ENCODE assay signal across 14 cellular contexts in the genomic region with DNA sequence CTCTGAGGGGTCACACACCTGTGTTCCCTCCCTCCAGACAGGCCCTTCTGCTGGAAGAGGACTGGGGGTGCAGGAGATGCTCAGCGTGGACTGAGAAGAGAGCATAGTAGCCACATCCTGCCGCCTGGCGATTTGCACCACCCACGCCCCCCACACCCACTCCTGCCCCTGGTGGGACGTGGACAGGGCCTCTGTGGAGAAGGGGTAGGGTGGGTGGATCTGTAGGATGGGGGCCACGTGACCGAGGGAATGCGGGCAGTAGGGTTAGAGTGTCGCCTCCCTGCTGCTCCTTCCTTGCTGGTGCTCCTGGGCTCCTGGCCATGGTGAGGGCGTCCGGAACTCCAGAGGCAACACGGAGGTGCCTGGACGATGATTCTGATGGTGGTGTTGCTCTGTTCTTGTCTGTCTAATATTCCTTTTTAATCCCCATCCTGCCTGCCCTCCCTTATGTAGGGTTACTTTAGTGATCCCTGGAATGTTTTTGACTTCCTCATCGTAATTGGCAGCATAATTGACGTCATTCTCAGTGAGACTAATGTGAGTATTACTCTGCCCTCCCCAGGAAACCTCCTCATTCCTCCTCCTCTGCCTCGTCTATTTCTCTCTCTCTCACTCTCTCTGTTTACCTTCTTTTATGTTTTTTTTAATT.
"Had no signal": no experiment of that assay in that cellular context is flagged by ENCODE, and none has a peak within 500 bp of the region (broad histone marks: within the 10 kb centered on the region; RNA-seq: fewer than 3 reads in every experiment).

No MANE protein-coding gene starts in this region.

- H3K4me3 Mint-ChIP-seq: activated CD4-positive, alpha-beta T cell treated with anti-CD3 and anti-CD28 coated beads for 36 hours; activated naive CD4-positive, alpha-beta T cell treated with anti-CD3 and anti-CD28 coated beads, Interleukin-2, amount 50 U/mL, for 24 hours; effector memory CD8-positive, alpha-beta T cell; T-helper 2 cell treated with Interferon-gamma antibody and Interleukin-4, amounts not matched to agents 5 μg/mL and 100 μg/mL, for 36 hours had no signal

- H3K27me3 ChIP-seq: hepatocyte, right atrium auricular region had no signal

- H2AFZ ChIP-seq: hepatocyte had no signal

- DNase-seq: activated CD4-positive, alpha-beta T cell treated with anti-CD3 and anti-CD28 coated beads for 36 hours; activated CD4-positive, alpha-beta T cell treated with anti-CD3 and anti-CD28 coated beads, Interleukin-2, amount 50 U/mL, for 48 hours; activated gamma-delta T cell; effector memory CD8-positive, alpha-beta T cell; esophagus squamous epithelium; midbrain; stimulated activated CD4-positive, alpha-beta T cell treated with anti-CD3 and anti-CD28 coated beads, Interleukin-4, amount 100 ng/mL, for 1 hour had no signal

- H3K36me3 ChIP-seq: esophagus squamous epithelium, prostate gland had no signal

- H3K9me3 Mint-ChIP-seq: activated naive CD4-positive, alpha-beta T cell treated with anti-CD3 and anti-CD28 coated beads, Interleukin-2, amount 50 U/mL, for 24 hours; effector memory CD8-positive, alpha-beta T cell; T-helper 2 cell treated with Interferon-gamma antibody and Interleukin-4, amounts not matched to agents 5 μg/mL and 100 μg/mL, for 36 hours had no signal

- H3K27ac ChIP-seq: hepatocyte, prostate gland, skin epidermis had no signal

- H3K9me3 ChIP-seq: esophagus squamous epithelium, prostate gland, right atrium auricular region, thoracic aorta had no signal

- H3K27ac Mint-ChIP-seq: activated CD4-positive, alpha-beta T cell treated with anti-CD3 and anti-CD28 coated beads for 36 hours; effector memory CD8-positive, alpha-beta T cell; T-helper 2 cell treated with Interferon-gamma antibody and Interleukin-4, amounts not matched to agents 5 μg/mL and 100 μg/mL, for 36 hours had no signal

- H3K36me3 Mint-ChIP-seq: activated naive CD4-positive, alpha-beta T cell treated with anti-CD3 and anti-CD28 coated beads, Interleukin-2, amount 50 U/mL, for 24 hours had no signal

- ATAC-seq: activated CD4-positive, alpha-beta T cell treated with anti-CD3 and anti-CD28 coated beads for 36 hours; effector memory CD8-positive, alpha-beta T cell had no signal

- H3K4me3 ChIP-seq: esophagus squamous epithelium, hepatocyte, prostate gland, right atrium auricular region, skin epidermis, thoracic aorta had no signal

- H3K4me2 ChIP-seq: hepatocyte had no signal

- H3K4me1 ChIP-seq: esophagus squamous epithelium, prostate gland, right atrium auricular region had no signal

- H3K4me1 Mint-ChIP-seq: activated CD4-positive, alpha-beta T cell treated with anti-CD3 and anti-CD28 coated beads for 36 hours; activated naive CD4-positive, alpha-beta T cell treated with anti-CD3 and anti-CD28 coated beads, Interleukin-2, amount 50 U/mL, for 24 hours had no signal
